ENCODE assay signal across 14 cellular contexts in the genomic region with DNA sequence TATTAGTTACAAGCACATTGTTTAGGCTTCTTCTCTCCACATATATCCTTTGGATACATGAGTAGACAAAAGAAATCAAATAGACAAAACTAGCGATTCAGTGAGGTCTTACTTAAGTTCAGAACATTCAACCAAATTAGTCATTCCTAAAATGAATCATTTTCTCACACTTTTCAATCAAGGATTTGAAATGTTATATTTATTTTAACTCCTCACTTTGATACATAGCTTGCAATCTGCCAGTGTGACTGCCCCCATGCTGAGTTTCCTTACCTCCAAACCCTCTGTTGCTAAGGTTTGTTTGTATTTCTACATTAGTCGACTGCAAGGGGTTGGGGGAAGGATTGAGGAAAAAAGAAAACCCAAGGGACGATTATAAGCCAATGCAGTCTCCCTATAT. TPM values are rescaled to one million over a fixed set of nuclear protein-coding genes. Genes with fewer than 3 reads are reported as not detected.
DNase-seq lines count a peak whose midpoint lies in the region; ATAC-seq and TF ChIP-seq lines count a peak whose summit lies in the region.
"Had no signal": no experiment of that assay in that cellular context is flagged by ENCODE, and none has a peak within 500 bp of the region (broad histone marks: within the 10 kb centered on the region; RNA-seq: fewer than 3 reads in every experiment).

No MANE protein-coding gene starts in this region.

- DNase-seq in activated naive CD8-positive, alpha-beta T cell treated with anti-CD3 and anti-CD28 coated beads, Interleukin-2, amount 50 U/mL, for 24 hours: no peak
- DNase-seq in activated naive CD8-positive, alpha-beta T cell treated with anti-CD3 and anti-CD28 coated beads for 36 hours: no peak
- peak; percentile 33 for DNase-seq in PC-3
- peak; percentile 35 for DNase-seq in superior temporal gyrus (ENCODE audit: extremely low spot score)
- DNase-seq in lower lobe of right lung: no peak
- DNase-seq in sciatic nerve (ENCODE audit: low spot score): no peak
- DNase-seq in putamen (ENCODE audit: low spot score): no peak
- DNase-seq: activated CD4-positive, alpha-beta memory T cell treated with anti-CD3 and anti-CD28 coated beads for 36 hours; NCI-H187 treated with DMSO at 0.1 percent for 48 hours; substantia nigra had no signal

- no peaks in the 10 kb centered on the region for H3F3A ChIP-seq in PC-3 (ENCODE audit: low read length, unreplicated experiment)

- peaks cover 19% of the 10 kb centered on the region for H3K4me1 Mint-ChIP-seq in activated naive CD8-positive, alpha-beta T cell treated with anti-CD3 and anti-CD28 coated beads, Interleukin-2, amount 50 U/mL, for 24 hours
- H3K4me1 Mint-ChIP-seq in activated naive CD8-positive, alpha-beta T cell treated with anti-CD3 and anti-CD28 coated beads for 36 hours: peaks cover 20% of the 10 kb centered on the region

- H3K27ac ChIP-seq in PC-3 (ENCODE audit: low read length) (peak overlapping the region; percentile 74), lower lobe of right lung (no peak overlapping the region)

- H3K27me3 Mint-ChIP-seq in activated naive CD8-positive, alpha-beta T cell treated with anti-CD3 and anti-CD28 coated beads, Interleukin-2, amount 50 U/mL, for 24 hours: peaks cover 58% of the 10 kb centered on the region
- peaks cover 80% of the 10 kb centered on the region for H3K27me3 Mint-ChIP-seq in activated naive CD8-positive, alpha-beta T cell treated with anti-CD3 and anti-CD28 coated beads for 36 hours

- H3K9me3 ChIP-seq in PC-3 (ENCODE audit: low read length) (no peaks in the 10 kb centered on the region), lower lobe of right lung (no peaks in the 10 kb centered on the region)

- no peaks in the 10 kb centered on the region for H3K9me3 Mint-ChIP-seq in activated naive CD8-positive, alpha-beta T cell treated with anti-CD3 and anti-CD28 coated beads, Interleukin-2, amount 50 U/mL, for 24 hours
- H3K9me3 Mint-ChIP-seq in activated naive CD8-positive, alpha-beta T cell treated with anti-CD3 and anti-CD28 coated beads for 36 hours: no peaks in the 10 kb centered on the region
- H3K9me3 Mint-ChIP-seq: activated CD4-positive, alpha-beta memory T cell treated with anti-CD3 and anti-CD28 coated beads for 36 hours; activated naive CD4-positive, alpha-beta T cell treated with anti-CD3 and anti-CD28 coated beads, Interleukin-2, amount 50 U/mL, for 24 hours; memory B cell; T-helper 1 cell treated with Interleukin-12 subunit alpha and Interleukin-12 subunit beta and Interleukin-4 antibody, amounts not matched to agents 30 μg/mL and 1 μg/mL, for 36 hours had no signal

- peak; percentile 31 for ATAC-seq in activated naive CD8-positive, alpha-beta T cell treated with anti-CD3 and anti-CD28 coated beads, Interleukin-2, amount 50 U/mL, for 24 hours
- ATAC-seq in HG02763 (IDR thresholded peaks at IDR 0.05; ENCODE audit: unreplicated experiment) (peak; percentile 2), PC-3 (peak; percentile 25; the same call in 1 of the 2 replicates), lower lobe of right lung (no peak), sciatic nerve (no peak)

- peak overlapping the region; percentile 55 for H3K4me2 ChIP-seq in PC-3 (ENCODE audit: low read length)

- no peaks in the 10 kb centered on the region for H3K79me2 ChIP-seq in PC-3 (ENCODE audit: low read length)

- H3K4me3 ChIP-seq in PC-3 (ENCODE audit: low read length) (0 out of 2 replicates have a peak overlapping the region, but pooled peaks have one; percentile 11), lower lobe of right lung (no peak overlapping the region)

- no peaks in the 10 kb centered on the region for H3K36me3 ChIP-seq in PC-3 (ENCODE audit: low read depth, low read length)
- no peaks in the 10 kb centered on the region for H3K36me3 ChIP-seq in lower lobe of right lung

- no peak overlapping the region for H3K27ac Mint-ChIP-seq in activated naive CD8-positive, alpha-beta T cell treated with anti-CD3 and anti-CD28 coated beads, Interleukin-2, amount 50 U/mL, for 24 hours
- no peak overlapping the region for H3K27ac Mint-ChIP-seq in activated naive CD8-positive, alpha-beta T cell treated with anti-CD3 and anti-CD28 coated beads for 36 hours
- H3K27ac Mint-ChIP-seq: activated CD4-positive, alpha-beta memory T cell treated with anti-CD3 and anti-CD28 coated beads for 36 hours; activated naive CD4-positive, alpha-beta T cell treated with anti-CD3 and anti-CD28 coated beads, Interleukin-2, amount 50 U/mL, for 24 hours; memory B cell; T-helper 1 cell treated with Interleukin-12 subunit alpha and Interleukin-12 subunit beta and Interleukin-4 antibody, amounts not matched to agents 30 μg/mL and 1 μg/mL, for 36 hours had no signal

- no TSS peak for BruUV-seq in PC-3 (replicated peaks; lab: Mats Ljungman, UMichigan)

- no peaks in the 10 kb centered on the region for H4K20me1 ChIP-seq in PC-3 (ENCODE audit: low read length)

- POLR2A ChIA-PET in PC-3 (lab: Charles Lee; ENCODE audit: unreplicated experiment): no interaction called here

- peak overlapping the region; percentile 17; the same call in 1 of the 2 replicates for H2AFZ ChIP-seq in PC-3 (ENCODE audit: low read length)

- intact Hi-C loops in PC-3 (cut with micrococcal nuclease): loop anchor here (5.0 kb wide), 1 partner anchor 78 kb away; no protein-coding TSS in a partner anchor
- intact Hi-C loops in lower lobe of right lung (cut with DNase I): no loop called here
- intact Hi-C loops in sciatic nerve (cut with DNase I): no loop called here

- no peak overlapping the region for H3K4me3 Mint-ChIP-seq in activated naive CD8-positive, alpha-beta T cell treated with anti-CD3 and anti-CD28 coated beads, Interleukin-2, amount 50 U/mL, for 24 hours
- no peak overlapping the region for H3K4me3 Mint-ChIP-seq in activated naive CD8-positive, alpha-beta T cell treated with anti-CD3 and anti-CD28 coated beads for 36 hours
- H3K4me3 Mint-ChIP-seq: activated CD4-positive, alpha-beta memory T cell treated with anti-CD3 and anti-CD28 coated beads for 36 hours; activated naive CD4-positive, alpha-beta T cell treated with anti-CD3 and anti-CD28 coated beads, Interleukin-2, amount 50 U/mL, for 24 hours; memory B cell; T-helper 1 cell treated with Interleukin-12 subunit alpha and Interleukin-12 subunit beta and Interleukin-4 antibody, amounts not matched to agents 30 μg/mL and 1 μg/mL, for 36 hours had no signal

- H3K9ac ChIP-seq in PC-3 (ENCODE audit: low read length): no peak overlapping the region

- H3K27me3 ChIP-seq in PC-3 (ENCODE audit: low read length) (no peaks in the 10 kb centered on the region), lower lobe of right lung (ENCODE audit: low read depth) (peaks cover 33% of the 10 kb centered on the region)

- no peaks in the 10 kb centered on the region for H3K36me3 Mint-ChIP-seq in activated naive CD8-positive, alpha-beta T cell treated with anti-CD3 and anti-CD28 coated beads, Interleukin-2, amount 50 U/mL, for 24 hours (ENCODE audit: low read depth)
- no peaks in the 10 kb centered on the region for H3K36me3 Mint-ChIP-seq in activated naive CD8-positive, alpha-beta T cell treated with anti-CD3 and anti-CD28 coated beads for 36 hours
- H3K36me3 Mint-ChIP-seq: activated CD4-positive, alpha-beta memory T cell treated with anti-CD3 and anti-CD28 coated beads for 36 hours; activated naive CD4-positive, alpha-beta T cell treated with anti-CD3 and anti-CD28 coated beads, Interleukin-2, amount 50 U/mL, for 24 hours; memory B cell had no signal

- peaks cover 33% of the 10 kb centered on the region for H3K4me1 ChIP-seq in PC-3 (ENCODE audit: insufficient read depth, low read length)
- H3K4me1 ChIP-seq in lower lobe of right lung: peaks cover 10% of the 10 kb centered on the region

- CTCF ChIA-PET in PC-3 (lab: Charles Lee): no interaction called here

- H3K9me2 ChIP-seq in PC-3 (replicated peaks; ENCODE audit: low read length): no peaks in the 10 kb centered on the region

- TF ChIP-seq CTCF in PC-3 (conservative IDR thresholded peaks at IDR 0.05; ENCODE audit: low read depth, low read length): no peak
- TF ChIP-seq CTCF in lower lobe of right lung (IDR thresholded peaks at IDR 0.05): no peak

RNA-seq across cellular contexts. Expression of gene MOXD1, which starts 3.5 kb away (rescaled TPM):
- not detected for total RNA-seq in activated naive CD8-positive, alpha-beta T cell treated with anti-CD3 and anti-CD28 coated beads for 36 hours
- total RNA-seq in PC-3 (2014; rRNA removed) (5.0 and 9.9 TPM in 2 replicates), lower lobe of right lung (13.4 TPM), sciatic nerve (14.2 TPM)
- total RNA-seq: activated CD4-positive, alpha-beta memory T cell treated with anti-CD3 and anti-CD28 coated beads for 36 hours had no signal

Comparison
In these comparisons a context has a peak if more than half of its experiments do, and no peak if none do; other contexts are left out.
1. ATAC-seq: peak in activated naive CD8-positive, alpha-beta T cell treated with anti-CD3 and anti-CD28 coated beads, Interleukin-2, amount 50 U/mL, for 24 hours (single experiment), HG02763 (single experiment) and PC-3 (single experiment); none in lower lobe of right lung (0 of 2) and sciatic nerve (single experiment).
2. DNase-seq: peak in PC-3 (single experiment) and superior temporal gyrus (single experiment); none in activated naive CD8-positive, alpha-beta T cell treated with anti-CD3 and anti-CD28 coated beads, Interleukin-2, amount 50 U/mL, for 24 hours (single experiment), activated naive CD8-positive, alpha-beta T cell treated with anti-CD3 and anti-CD28 coated beads for 36 hours (single experiment), lower lobe of right lung (single experiment), sciatic nerve (single experiment) and putamen (single experiment).